24 cellular contexts compared by ENCODE assay signal in genomic region chr20:29300579-29301551, GRCh38.
"Had no signal": no experiment of that assay in that cellular context is flagged by ENCODE, and none has a peak within 500 bp of the region (broad histone marks: within the 10 kb centered on the region; RNA-seq: fewer than 3 reads in every experiment).

No MANE protein-coding gene starts in this region.

- H3K27me3 Mint-ChIP-seq: activated naive CD4-positive, alpha-beta T cell treated with anti-CD3 and anti-CD28 coated beads, Interleukin-2, amount 50 U/mL, for 24 hours had no signal

- DNase-seq: activated CD4-positive, alpha-beta T cell treated with anti-CD3 and anti-CD28 coated beads for 4 hours; activated CD4-positive, alpha-beta T cell treated with anti-CD3 and anti-CD28 coated beads, Interleukin-2, amount 50 U/mL, for 48 hours; activated CD8-positive, alpha-beta memory T cell treated with anti-CD3 and anti-CD28 coated beads for 24 hours; colonic mucosa; effector CD8-positive, alpha-beta T cell; gastrocnemius medialis; glutamatergic neuron; naive B cell; nephron progenitor cell; retina; stimulated activated CD4-positive, alpha-beta T cell treated with anti-CD3 and anti-CD28 coated beads, Interleukin-15, amount 100 ng/mL, for 24 hours; stimulated activated CD4-positive, alpha-beta T cell treated with anti-CD3 and anti-CD28 coated beads, Interleukin-2, amount 100 ng/mL, for 24 hours; stimulated activated naive CD8-positive, alpha-beta T cell treated with anti-CD3 and anti-CD28 coated beads, Interleukin-15, Interleukin-2, amounts not matched to agents 100 U/mL and 50 U/mL, for 24 hours; T-helper 1 cell; testis; trophoblast cell had no signal

- H3K4me3 Mint-ChIP-seq: activated naive CD4-positive, alpha-beta T cell treated with anti-CD3 and anti-CD28 coated beads, Interleukin-2, amount 50 U/mL, for 24 hours; mesothelial cell of epicardium; naive B cell; nephron progenitor cell; T-helper 2 cell treated with Interferon-gamma antibody and Interleukin-4, amounts not matched to agents 5 μg/mL and 100 μg/mL, for 36 hours had no signal

- H3K27ac ChIP-seq: colonic mucosa, epithelial cell of prostate, gastrocnemius medialis, neutrophil, ovary, prostate gland, testis, VCaP had no signal

- ATAC-seq: gastrocnemius medialis; stimulated activated naive CD8-positive, alpha-beta T cell treated with anti-CD3 and anti-CD28 coated beads, Interleukin-15, Interleukin-2, amounts not matched to agents 100 U/mL and 50 U/mL, for 24 hours had no signal

- H3K27ac Mint-ChIP-seq: activated naive CD4-positive, alpha-beta T cell treated with anti-CD3 and anti-CD28 coated beads, Interleukin-2, amount 50 U/mL, for 24 hours; mesothelial cell of epicardium; naive B cell; nephron progenitor cell; T-helper 2 cell treated with Interferon-gamma antibody and Interleukin-4, amounts not matched to agents 5 μg/mL and 100 μg/mL, for 36 hours had no signal

- H3K4me1 ChIP-seq: colonic mucosa, gastrocnemius medialis, prostate gland, testis had no signal

- H3K4me3 ChIP-seq: colonic mucosa, gastrocnemius medialis, ovary, prostate gland, testis had no signal

- H3K4me1 Mint-ChIP-seq: mesothelial cell of epicardium, nephron progenitor cell had no signal

- H3K27me3 ChIP-seq: colonic mucosa, gastrocnemius medialis, neutrophil, ovary, testis had no signal

- H3K9me3 ChIP-seq: colonic mucosa, gastrocnemius medialis, neutrophil, prostate gland, testis had no signal

- H3K36me3 ChIP-seq: colonic mucosa, gastrocnemius medialis, neutrophil, ovary, prostate gland had no signal
